Comparison of ENCODE assay signal across 8 cellular contexts in genomic region chr15:31353931-31354330, GRCh38. TPM values are rescaled to one million over a fixed set of nuclear protein-coding genes. Genes with fewer than 3 reads are reported as not detected.
DNase-seq lines count a peak whose midpoint lies in the region; ATAC-seq and TF ChIP-seq lines count a peak whose summit lies in the region.

No MANE protein-coding gene starts in this region.

- H3K4me3 ChIP-seq in hepatocyte: no peak overlapping the region

- ATAC-seq in HG03196 (IDR thresholded peaks at IDR 0.05; ENCODE audit: unreplicated experiment): peak; percentile 3
- no peak for ATAC-seq in stimulated activated naive CD8-positive, alpha-beta T cell treated with anti-CD3 and anti-CD28 coated beads, Interleukin-15, amount 100 ng/mL, for 72 hours
- no peak for ATAC-seq in HG02885 (IDR thresholded peaks at IDR 0.05; ENCODE audit: poor library complexity, unreplicated experiment)
- ATAC-seq in GM18858 (IDR thresholded peaks at IDR 0.05; ENCODE audit: unreplicated experiment): no peak
- no peak for ATAC-seq in HG03520 (IDR thresholded peaks at IDR 0.05; ENCODE audit: unreplicated experiment)

- peak overlapping the region; percentile 52 for H3K27ac ChIP-seq in hepatocyte

- 83% methylated on average over 4 of the region's 4 CpGs for WGBS in hepatocyte (ENCODE audit: low lambda C conversion rate, missing lambda C conversion rate)

- H3K9me3 Mint-ChIP-seq in activated naive CD8-positive, alpha-beta T cell (ENCODE audit: low read depth): no peaks in the 10 kb centered on the region
- H3K9me3 Mint-ChIP-seq in stimulated activated naive CD8-positive, alpha-beta T cell treated with anti-CD3 and anti-CD28 coated beads, Interleukin-15, amount 100 ng/mL, for 72 hours: peaks cover 0 to 11% of the 10 kb centered on the region in 2 donors

- H3K79me2 ChIP-seq in hepatocyte: peaks cover 95% of the 10 kb centered on the region

- no peaks in the 10 kb centered on the region for H3K27me3 ChIP-seq in hepatocyte

- no peaks in the 10 kb centered on the region for H3K27me3 Mint-ChIP-seq in activated naive CD8-positive, alpha-beta T cell
- no peaks in the 10 kb centered on the region for H3K27me3 Mint-ChIP-seq in stimulated activated naive CD8-positive, alpha-beta T cell treated with anti-CD3 and anti-CD28 coated beads, Interleukin-15, amount 100 ng/mL, for 72 hours

- no peaks in the 10 kb centered on the region for H3K36me3 ChIP-seq in hepatocyte (replicated peaks; ENCODE audit: insufficient read depth, low read depth)

- H2AFZ ChIP-seq in hepatocyte: no peak overlapping the region

- H3K4me3 Mint-ChIP-seq in activated naive CD8-positive, alpha-beta T cell: peak overlapping the region; percentile 78
- H3K4me3 Mint-ChIP-seq in stimulated activated naive CD8-positive, alpha-beta T cell treated with anti-CD3 and anti-CD28 coated beads, Interleukin-15, amount 100 ng/mL, for 72 hours: peak overlapping the region; percentile 77 to 96

- peaks cover 5% of the 10 kb centered on the region for H3K36me3 Mint-ChIP-seq in activated naive CD8-positive, alpha-beta T cell

- DNase-seq in hepatocyte (ENCODE audit: low spot score): no peak
- no peak for DNase-seq in stimulated activated naive CD8-positive, alpha-beta T cell treated with anti-CD3 and anti-CD28 coated beads, Interleukin-15, amount 100 ng/mL, for 72 hours
- no peak for DNase-seq in NCI-H524 (lab: John Stamatoyannopoulos, UW)

- H3K4me1 ChIP-seq in hepatocyte (ENCODE audit: insufficient read depth): peaks cover 35% of the 10 kb centered on the region

- H3K4me1 Mint-ChIP-seq in activated naive CD8-positive, alpha-beta T cell (ENCODE audit: low read depth): peaks cover 96% of the 10 kb centered on the region
- H3K4me1 Mint-ChIP-seq in stimulated activated naive CD8-positive, alpha-beta T cell treated with anti-CD3 and anti-CD28 coated beads, Interleukin-15, amount 100 ng/mL, for 72 hours: peaks cover 100% of the 10 kb centered on the region

- no peak for TF ChIP-seq CTCF in hepatocyte (IDR thresholded peaks at IDR 0.05; ENCODE audit: poor library complexity)

- H3K9me2 ChIP-seq in hepatocyte (replicated peaks; ENCODE audit: insufficient read depth): no peaks in the 10 kb centered on the region

- peaks cover 92% of the 10 kb centered on the region for H4K20me1 ChIP-seq in hepatocyte (ENCODE audit: insufficient read depth, poor library complexity, severe bottlenecking)

- H3K27ac Mint-ChIP-seq in activated naive CD8-positive, alpha-beta T cell: peak overlapping the region; percentile 97
- H3K27ac Mint-ChIP-seq in stimulated activated naive CD8-positive, alpha-beta T cell treated with anti-CD3 and anti-CD28 coated beads, Interleukin-15, amount 100 ng/mL, for 72 hours: peak overlapping the region; percentile 49 to 91

- no peaks in the 10 kb centered on the region for H3K9me3 ChIP-seq in hepatocyte (ENCODE audit: low read depth)

- peak overlapping the region; percentile 33 for H3K4me2 ChIP-seq in hepatocyte

RNA-seq across cellular contexts. Expression of gene KLF13, which starts 27.3 kb away (rescaled TPM):
- 35.4 and 51.2 TPM in 2 replicates for total RNA-seq in hepatocyte
- 27.3 and 32.7 TPM in 2 replicates for polyA plus RNA-seq in hepatocyte
